Comparison of ENCODE assay signal across 18 cellular contexts in genomic region chr19:41031926-41032325, GRCh38. TPM values are rescaled to one million over a fixed set of nuclear protein-coding genes. Genes with fewer than 3 reads are reported as not detected.
DNase-seq lines count a peak whose midpoint lies in the region; ATAC-seq, FAIRE-seq and TF ChIP-seq lines count a peak whose summit lies in the region.
"Had no signal": no experiment of that assay in that cellular context is flagged by ENCODE, and none has a peak within 500 bp of the region (broad histone marks: within the 10 kb centered on the region; RNA-seq: fewer than 3 reads in every experiment).

No MANE protein-coding gene starts in this region.

- H3K27me3 ChIP-seq in small intestine (ENCODE audit: control insufficient read depth in 2 of 2, insufficient read depth in 2 of 2, low read length in 2 of 2), result peaks cover 0 to 4% of the 10 kb centered on the region in 2 donors
- H3K27me3 ChIP-seq: BE2C had no signal

- DNase-seq in M059J (ENCODE audit: low read depth), result peak; percentile 9
- DNase-seq in amniotic epithelial cell (ENCODE audit: low read depth), result peak; percentile 2
- peak; percentile 2 for DNase-seq in fibroblast of villous mesenchyme (ENCODE audit: low read depth)
- no peak for DNase-seq in type B pancreatic cell (ENCODE audit: extremely low spot score, unreplicated experiment)
- no peak for DNase-seq in small intestine
- DNase-seq in NCI-H345 (lab: John Stamatoyannopoulos, UW), result no peak
- DNase-seq: BE2C; CD4-positive, alpha-beta memory T cell; MM.1S; NCI-H1105 treated with DMSO at 0.1 percent for 48 hours; NCI-H187 treated with DMSO at 0.1 percent for 48 hours; NCI-H510A; RPMI8226 had no signal

- H3K9me3 ChIP-seq in small intestine (ENCODE audit: control insufficient read depth, low read depth), result no peaks in the 10 kb centered on the region
- H3K9me3 ChIP-seq: BE2C had no signal

- FAIRE-seq in small intestine (lab: Jason Lieb, UNC), result no peak
- FAIRE-seq: H54, HepG2 had no signal

- peak overlapping the region; percentile 75 for H3K27ac Mint-ChIP-seq in type B pancreatic cell
- H3K27ac Mint-ChIP-seq: CD4-positive, alpha-beta memory T cell had no signal

- H3K9me3 Mint-ChIP-seq in type B pancreatic cell, result peaks cover 5% of the 10 kb centered on the region

- 11 to 89% (median 88%) methylated on average over 2 of the region's 2 CpGs for WGBS in small intestine, 3 donors

- ATAC-seq in GM21367 (IDR thresholded peaks at IDR 0.05; ENCODE audit: unreplicated experiment), result no peak
- ATAC-seq: HepG2 had no signal

- H3K27ac ChIP-seq in small intestine (ENCODE audit: low read depth in 1 of 2, low read length in 1 of 2), result no peak overlapping the region
- H3K27ac ChIP-seq: KMS-11 had no signal

- H3K4me3 ChIP-seq in fibroblast of villous mesenchyme (ENCODE audit: low read depth, low read length), result no peak overlapping the region
- no peak overlapping the region for H3K4me3 ChIP-seq in small intestine (ENCODE audit: low read depth in 1 of 2, low read length in 2 of 2)

- peak overlapping the region; percentile 3 for H3K4me3 Mint-ChIP-seq in type B pancreatic cell

- no peaks in the 10 kb centered on the region for H3K4me1 ChIP-seq in small intestine (ENCODE audit: control insufficient read depth in 2 of 2, insufficient read depth in 1 of 2, low read depth in 1 of 2, low read length in 1 of 2)
- H3K4me1 ChIP-seq: BE2C had no signal

- peaks cover 5% of the 10 kb centered on the region for H3K4me1 Mint-ChIP-seq in type B pancreatic cell (ENCODE audit: unreplicated experiment)

- H3K27me3 Mint-ChIP-seq in type B pancreatic cell, result peaks cover 8% of the 10 kb centered on the region

- no peaks in the 10 kb centered on the region for H3K36me3 ChIP-seq in small intestine (ENCODE audit: control insufficient read depth in 2 of 2, insufficient read depth in 2 of 2, low read length in 2 of 2)
- H3K36me3 ChIP-seq: BE2C had no signal

- no peak for TF ChIP-seq CTCF in fibroblast of villous mesenchyme (IDR thresholded peaks at IDR 0.05; ENCODE audit: insufficient read depth, low read depth, low read length)
- TF ChIP-seq CTCF in type B pancreatic cell (conservative IDR thresholded peaks at IDR 0.05), result no peak

- no peaks in the 10 kb centered on the region for H3K36me3 Mint-ChIP-seq in type B pancreatic cell

RNA-seq across cellular contexts. Expression of gene CYP2B6, which starts 40.8 kb away (rescaled TPM):
- total RNA-seq in M059J (2014; rRNA removed; shearing (Covaris generic)), result not detected in 2 replicates
- total RNA-seq in fibroblast of villous mesenchyme (not detected in 2 replicates), type B pancreatic cell (ENCODE audit: low replicate concordance) (0.53 and 1.2 TPM in 2 replicates)
- polyA plus RNA-seq in small intestine, result 1 to 10 TPM; 3.8 to 9.7 (median 4.0) TPM
- total RNA-seq: CD4-positive, alpha-beta memory T cell; HepG2 had no signal
- polyA plus RNA-seq: AG04450; CD4-positive, alpha-beta memory T cell had no signal

RNA-seq across cellular contexts. Expression of gene CYP2A13, which starts 56.3 kb away (rescaled TPM):
- total RNA-seq in M059J (2014; rRNA removed; shearing (Covaris generic)), result not detected in 2 replicates
- total RNA-seq in fibroblast of villous mesenchyme (not detected in 2 replicates), type B pancreatic cell (ENCODE audit: low replicate concordance) (not detected in 2 replicates)
- polyA plus RNA-seq in small intestine, result not detected
- total RNA-seq: CD4-positive, alpha-beta memory T cell; HepG2 had no signal
- polyA plus RNA-seq: AG04450; CD4-positive, alpha-beta memory T cell; HepG2 had no signal

Comparison
In these comparisons a context has a peak if more than half of its experiments do, and no peak if none do; other contexts are left out.
1. DNase-seq: peak in M059J (single experiment), amniotic epithelial cell (single experiment) and fibroblast of villous mesenchyme (single experiment); none in type B pancreatic cell (single experiment), small intestine (single experiment) and NCI-H345 (single experiment).